ENCODE assay signal across 1 cellular context in the genomic region with DNA sequence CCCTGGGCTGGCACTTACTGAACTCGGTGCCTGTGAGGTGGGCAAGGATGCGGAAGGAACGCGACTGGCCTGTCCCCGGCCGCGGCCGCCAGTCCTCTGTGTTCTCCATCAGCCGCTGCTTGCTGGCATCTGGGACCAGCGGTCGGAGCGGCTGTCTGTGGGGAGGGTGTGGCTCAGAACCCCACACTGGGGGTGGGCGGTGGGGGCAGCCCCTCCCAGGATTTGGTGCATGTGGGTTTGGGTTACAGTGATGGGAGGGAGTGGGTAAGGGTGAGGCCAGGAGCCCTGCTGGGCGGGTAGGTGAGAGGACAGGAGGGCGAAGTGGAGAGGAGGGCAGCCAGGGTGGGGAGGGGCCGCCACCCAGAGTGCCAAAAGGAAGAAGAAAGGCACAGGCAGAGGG.
TF ChIP-seq lines count a peak whose summit lies in the region.

No MANE protein-coding gene starts in this region.

TF ChIP-seq in GM23338, 12 proteins besides CTCF, POLR2A, EP300 and RAD21:
- TF ChIP-seq JUNB (IDR thresholded peaks at IDR 0.05; ENCODE audit: unreplicated experiment) (no peak), POLR2AphosphoS5 (IDR thresholded peaks at IDR 0.05; ENCODE audit: low read depth) (no peak), ZNF331 (CRISPR knock-in tag; IDR thresholded peaks at IDR 0.05; ENCODE audit: low read depth) (no peak), EZH2 (IDR thresholded peaks at IDR 0.05; ENCODE audit: low read depth, unreplicated experiment) (no peak), ZNF114 (CRISPR knock-in tag; IDR thresholded peaks at IDR 0.05) (no peak), STAT1 (IDR thresholded peaks at IDR 0.05; ENCODE audit: unreplicated experiment) (no peak), EZH2phosphoT487 (IDR thresholded peaks at IDR 0.05; ENCODE audit: unreplicated experiment) (no peak), REST (IDR thresholded peaks at IDR 0.05; ENCODE audit: unreplicated experiment) (no peak)
